In the genomic region with DNA sequence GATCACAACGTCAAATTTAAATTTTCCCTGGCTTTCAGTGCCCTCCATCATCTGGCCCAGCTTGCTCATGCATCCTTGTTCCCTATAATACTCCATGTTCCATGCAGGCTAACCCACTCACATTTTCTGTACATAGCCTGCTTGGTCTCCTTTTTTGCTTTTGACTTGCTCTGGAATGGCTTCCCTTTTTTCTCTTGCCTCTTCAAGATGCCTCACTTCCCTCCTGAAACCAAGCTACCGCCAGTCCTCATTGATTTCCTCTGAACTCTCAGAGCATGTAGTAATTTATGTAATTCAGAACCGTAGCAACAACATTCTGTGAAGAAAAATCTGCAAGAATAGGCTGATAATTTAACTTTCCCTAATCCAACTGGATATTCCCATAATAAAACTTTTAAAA, we compare ENCODE assay signal across 15 cellular contexts. TPM values are rescaled to one million over a fixed set of nuclear protein-coding genes. Genes with fewer than 3 reads are reported as not detected.
A peak's percentile ranks its signal among the peaks of the same experiment; 100 is the strongest.
DNase-seq lines count a peak whose midpoint lies in the region; ATAC-seq, FAIRE-seq and TF ChIP-seq lines count a peak whose summit lies in the region.
"Had no signal": no experiment of that assay in that cellular context is flagged by ENCODE, and none has a peak within 500 bp of the region (broad histone marks: within the 10 kb centered on the region; RNA-seq: fewer than 3 reads in every experiment).

No MANE protein-coding gene starts in this region.

- no peaks in the 10 kb centered on the region for H3K27me3 Mint-ChIP-seq in CD4-positive, alpha-beta memory T cell
- H3K27me3 Mint-ChIP-seq in activated T-helper 2 cell treated with anti-CD3 and anti-CD28 coated beads, Interferon-gamma antibody, Interleukin-2, Interleukin-4, amounts not matched to agents 10 μg/mL and 5 μg/mL and 100 μg/mL, durations not matched to agents 14 hours and 24 hours and 36 hours (ENCODE audit: low read depth) = no peaks in the 10 kb centered on the region
- H3K27me3 Mint-ChIP-seq in naive thymus-derived CD8-positive, alpha-beta T cell = no peaks in the 10 kb centered on the region

- DNase-seq in CD4-positive, alpha-beta memory T cell = no peak
- DNase-seq in HL-60 (ENCODE audit: low read depth in 1 of 2, low spot score in 1 of 2) = peak in 1 of 2 experiments; percentile 63
- DNase-seq in activated T-helper 2 cell treated with anti-CD3 and anti-CD28 coated beads, Interferon-gamma antibody, Interleukin-2, Interleukin-4, amounts not matched to agents 10 μg/mL and 5 μg/mL and 100 μg/mL, durations not matched to agents 14 hours and 24 hours and 36 hours (ENCODE audit: low spot score) = no peak
- no peak for DNase-seq in naive thymus-derived CD8-positive, alpha-beta T cell
- DNase-seq in cardiac septum (ENCODE audit: low spot score) = no peak
- DNase-seq in GM19239 (ENCODE audit: insufficient read length, low spot score) = no peak
- DNase-seq: DMS 273 treated with DMSO at 0.1 percent for 48 hours, IMR-90, NCI-H1930, PC-3, T1000 had no signal

- no peak for FAIRE-seq in GM19239 (lab: Jason Lieb, UNC)

- H3K4me1 ChIP-seq in CD4-positive, alpha-beta memory T cell (ENCODE audit: insufficient read depth, low read length) = peaks cover 93% of the 10 kb centered on the region

- CTCF ChIA-PET in CD4-positive, alpha-beta memory T cell (lab: Charles Lee; ENCODE audit: partially characterized antibody) = interaction anchor here (0.9 to 2.5 kb wide), 6 partner anchors 8 to 131 kb away, joined by 3 to 10 read pairs (median 4); partner anchors contain the start of gene CAP1

- POLR2A ChIA-PET in CD4-positive, alpha-beta memory T cell (lab: Charles Lee; ENCODE audit: partially characterized antibody) = interaction anchor here (1.4 to 2.8 kb wide), 4 partner anchors 9 to 19 kb away, joined by 4 to 39 read pairs (median 8); partner anchors contain the start of gene CAP1
- POLR2A ChIA-PET in naive thymus-derived CD8-positive, alpha-beta T cell (lab: Charles Lee) = interaction anchor here (0.8 to 15.8 kb wide), 4 partner anchors 9 to 17 kb away, joined by 4 to 246 read pairs (median 14); partner anchors contain the start of gene CAP1

- H3K27ac Mint-ChIP-seq in CD4-positive, alpha-beta memory T cell = peak overlapping the region; percentile 61 to 92 (median 88)
- peak overlapping the region; percentile 78 for H3K27ac Mint-ChIP-seq in activated T-helper 2 cell treated with anti-CD3 and anti-CD28 coated beads, Interferon-gamma antibody, Interleukin-2, Interleukin-4, amounts not matched to agents 10 μg/mL and 5 μg/mL and 100 μg/mL, durations not matched to agents 14 hours and 24 hours and 36 hours
- H3K27ac Mint-ChIP-seq in naive thymus-derived CD8-positive, alpha-beta T cell = peak overlapping the region; percentile 34 to 99 (median 93)

- no peaks in the 10 kb centered on the region for H3K27me3 ChIP-seq in CD4-positive, alpha-beta memory T cell (ENCODE audit: insufficient read depth, low read length)
- no peaks in the 10 kb centered on the region for H3K27me3 ChIP-seq in HL-60 (ENCODE audit: insufficient read depth, poor library complexity, severe bottlenecking)
- H3K27me3 ChIP-seq: right atrium auricular region, suprapubic skin had no signal

- H3K4me1 Mint-ChIP-seq in CD4-positive, alpha-beta memory T cell = peaks cover 58 to 95% (median 80%) of the 10 kb centered on the region in 4 donors
- H3K4me1 Mint-ChIP-seq in activated T-helper 2 cell treated with anti-CD3 and anti-CD28 coated beads, Interferon-gamma antibody, Interleukin-2, Interleukin-4, amounts not matched to agents 10 μg/mL and 5 μg/mL and 100 μg/mL, durations not matched to agents 14 hours and 24 hours and 36 hours (ENCODE audit: low read depth) = peaks cover 61% of the 10 kb centered on the region
- H3K4me1 Mint-ChIP-seq in naive thymus-derived CD8-positive, alpha-beta T cell = peaks cover 38 to 94% (median 85%) of the 10 kb centered on the region in 4 donors

- peak overlapping the region in 7 of 8 donors; percentile 26 to 76 (median 58) for H3K4me3 Mint-ChIP-seq in CD4-positive, alpha-beta memory T cell
- H3K4me3 Mint-ChIP-seq in activated T-helper 2 cell treated with anti-CD3 and anti-CD28 coated beads, Interferon-gamma antibody, Interleukin-2, Interleukin-4, amounts not matched to agents 10 μg/mL and 5 μg/mL and 100 μg/mL, durations not matched to agents 14 hours and 24 hours and 36 hours (ENCODE audit: low read depth) = peak overlapping the region; percentile 22
- peak overlapping the region; percentile 46 to 83 (median 74) for H3K4me3 Mint-ChIP-seq in naive thymus-derived CD8-positive, alpha-beta T cell

- TF ChIP-seq CTCF in HL-60 (IDR thresholded peaks at IDR 0.05; ENCODE audit: insufficient read depth, low read length) = no peak

- no peak for ATAC-seq in naive thymus-derived CD8-positive, alpha-beta T cell
- ATAC-seq in HG03175 (IDR thresholded peaks at IDR 0.05; ENCODE audit: unreplicated experiment) (no peak), GM18511 (IDR thresholded peaks at IDR 0.05; ENCODE audit: unreplicated experiment) (no peak)
- ATAC-seq: PC-3 had no signal

- peaks cover 21 to 65% of the 10 kb centered on the region in 2 donors for H3K36me3 Mint-ChIP-seq in CD4-positive, alpha-beta memory T cell
- H3K36me3 Mint-ChIP-seq in activated T-helper 2 cell treated with anti-CD3 and anti-CD28 coated beads, Interferon-gamma antibody, Interleukin-2, Interleukin-4, amounts not matched to agents 10 μg/mL and 5 μg/mL and 100 μg/mL, durations not matched to agents 14 hours and 24 hours and 36 hours (ENCODE audit: low read depth) = peaks cover 76% of the 10 kb centered on the region
- H3K36me3 Mint-ChIP-seq in naive thymus-derived CD8-positive, alpha-beta T cell = peaks cover 9 to 72% (median 20%) of the 10 kb centered on the region in 3 donors

- intact Hi-C loops in CD4-positive, alpha-beta memory T cell (cut with micrococcal nuclease) = no loop called here
- intact Hi-C loops in activated T-helper 2 cell treated with anti-CD3 and anti-CD28 coated beads, Interferon-gamma antibody, Interleukin-2, Interleukin-4, amounts not matched to agents 10 μg/mL and 5 μg/mL and 100 μg/mL, durations not matched to agents 14 hours and 24 hours and 36 hours (cut with micrococcal nuclease) = no loop called here
- intact Hi-C loops in cardiac septum (cut with DNase I) = no loop called here

- H3K4me3 ChIP-seq in CD4-positive, alpha-beta memory T cell (ENCODE audit: low read length in 2 of 2) = no peak overlapping the region
- no peak overlapping the region for H3K4me3 ChIP-seq in HL-60 (replicated peaks; ENCODE audit: insufficient read depth, low read length)
- H3K4me3 ChIP-seq: right atrium auricular region, suprapubic skin had no signal

- H3K27ac ChIP-seq in CD4-positive, alpha-beta memory T cell (ENCODE audit: low read depth, low read length) = peak overlapping the region; percentile 39
- peak overlapping the region; percentile 15 for H3K27ac ChIP-seq in HL-60 (replicated peaks)
- H3K27ac ChIP-seq: suprapubic skin had no signal

- H3K9me3 Mint-ChIP-seq in CD4-positive, alpha-beta memory T cell = no peaks in the 10 kb centered on the region
- no peaks in the 10 kb centered on the region for H3K9me3 Mint-ChIP-seq in activated T-helper 2 cell treated with anti-CD3 and anti-CD28 coated beads, Interferon-gamma antibody, Interleukin-2, Interleukin-4, amounts not matched to agents 10 μg/mL and 5 μg/mL and 100 μg/mL, durations not matched to agents 14 hours and 24 hours and 36 hours
- no peaks in the 10 kb centered on the region for H3K9me3 Mint-ChIP-seq in naive thymus-derived CD8-positive, alpha-beta T cell

- no peaks in the 10 kb centered on the region for H3K9me3 ChIP-seq in CD4-positive, alpha-beta memory T cell (ENCODE audit: control insufficient read depth in 1 of 2, low read length in 2 of 2)
- H3K9me3 ChIP-seq: right atrium auricular region, suprapubic skin had no signal

- H3K36me3 ChIP-seq in CD4-positive, alpha-beta memory T cell (ENCODE audit: insufficient read depth, low read length) = peaks cover 7% of the 10 kb centered on the region
- H3K36me3 ChIP-seq: suprapubic skin had no signal

RNA-seq across cellular contexts. Expression of gene CAP1, which starts 10.3 kb away (rescaled TPM):
- 100 to 1,000 TPM; 285 to 305 TPM for total RNA-seq in CD4-positive, alpha-beta memory T cell
- polyA plus RNA-seq in CD4-positive, alpha-beta memory T cell = 100 to 1,000 TPM; 629 to 725 TPM
- total RNA-seq in activated T-helper 2 cell treated with anti-CD3 and anti-CD28 coated beads, Interferon-gamma antibody, Interleukin-2, Interleukin-4, amounts not matched to agents 10 μg/mL and 5 μg/mL and 100 μg/mL, durations not matched to agents 14 hours and 24 hours and 36 hours = 512 and 520 TPM in 2 replicates
- total RNA-seq in naive thymus-derived CD8-positive, alpha-beta T cell = 100 to 1,000 TPM; 313 to 314 TPM
- 100 to 1,000 TPM; 610 to 675 (median 672) TPM for polyA plus RNA-seq in naive thymus-derived CD8-positive, alpha-beta T cell
- 82.8 TPM for total RNA-seq in cardiac septum

RNA-seq across cellular contexts. Expression of gene PPT1, which starts 46.2 kb away (rescaled TPM):
- total RNA-seq in CD4-positive, alpha-beta memory T cell = 10 to 100 TPM; 56.7 to 64.8 TPM
- 100 to 1,000 TPM; 175 to 292 TPM for polyA plus RNA-seq in CD4-positive, alpha-beta memory T cell
- 87.8 and 92.3 TPM in 2 replicates for total RNA-seq in activated T-helper 2 cell treated with anti-CD3 and anti-CD28 coated beads, Interferon-gamma antibody, Interleukin-2, Interleukin-4, amounts not matched to agents 10 μg/mL and 5 μg/mL and 100 μg/mL, durations not matched to agents 14 hours and 24 hours and 36 hours
- total RNA-seq in naive thymus-derived CD8-positive, alpha-beta T cell = 10 to 100 TPM; 70.9 to 72.9 TPM
- polyA plus RNA-seq in naive thymus-derived CD8-positive, alpha-beta T cell = 100 to 1,000 TPM; 236 to 267 (median 237) TPM
- 31.1 TPM for total RNA-seq in cardiac septum

Comparison
In these comparisons a context has a peak if more than half of its experiments do, and no peak if none do; other contexts are left out.
1. H3K4me3 Mint-ChIP-seq: peak in every context shown above with its lines; median percentile 74 in naive thymus-derived CD8-positive, alpha-beta T cell; 58 in CD4-positive, alpha-beta memory T cell; 22 in activated T-helper 2 cell treated with anti-CD3 and anti-CD28 coated beads, Interferon-gamma antibody, Interleukin-2, Interleukin-4, amounts not matched to agents 10 μg/mL and 5 μg/mL and 100 μg/mL, durations not matched to agents 14 hours and 24 hours and 36 hours.